In the genomic region with DNA sequence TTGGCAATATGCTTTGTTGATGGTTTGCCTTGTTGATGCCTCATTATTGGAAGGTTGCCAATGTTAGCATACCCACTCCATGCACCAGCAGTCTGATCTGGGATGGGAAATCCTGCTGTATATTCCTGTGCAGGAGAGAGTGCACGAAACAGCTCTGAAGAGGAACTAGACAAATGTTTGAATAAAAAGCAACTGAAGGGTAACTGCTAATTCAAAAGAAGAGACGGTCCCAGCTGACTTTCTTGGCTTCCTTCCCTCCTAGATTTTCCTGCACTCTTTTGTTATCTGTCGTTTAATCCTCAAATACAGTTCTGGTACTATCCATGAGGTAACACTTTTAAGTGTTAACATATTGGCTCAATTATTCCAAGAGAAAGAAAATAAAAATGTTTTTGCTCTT, we compare ENCODE assay signal across 14 cellular contexts.
A peak's percentile ranks its signal among the peaks of the same experiment; 100 is the strongest.
DNase-seq lines count a peak whose midpoint lies in the region; ATAC-seq and TF ChIP-seq lines count a peak whose summit lies in the region.
"Had no signal": no experiment of that assay in that cellular context is flagged by ENCODE, and none has a peak within 500 bp of the region (broad histone marks: within the 10 kb centered on the region; RNA-seq: fewer than 3 reads in every experiment).

No MANE protein-coding gene starts in this region.

- no peak overlapping the region for H3K4me2 ChIP-seq in SK-N-SH

- H3K79me2 ChIP-seq in SK-N-SH (ENCODE audit: insufficient read depth): no peaks in the 10 kb centered on the region

- H3K36me3 ChIP-seq in SK-N-SH (replicated peaks in 1 of 2; ENCODE audit: control insufficient read depth in 1 of 2, insufficient read depth in 2 of 2, low read length in 1 of 2): no peaks in the 10 kb centered on the region
- H3K36me3 ChIP-seq in CD8-positive, alpha-beta T cell (ENCODE audit: insufficient read depth, low read length): no peaks in the 10 kb centered on the region
- H3K36me3 ChIP-seq: heart right ventricle had no signal

- CTCF ChIA-PET in SK-N-SH (lab: Yijun Ruan, JAX): interaction anchor here (1.2 kb wide), 1 partner anchor 14 kb away, joined by 3 read pairs; no protein-coding TSS in a partner anchor
- CTCF ChIA-PET in CD8-positive, alpha-beta T cell (lab: Charles Lee): no interaction called here

- TF ChIP-seq CTCF in SK-N-SH (IDR thresholded peaks at IDR 0.05): no peak
- no peak for TF ChIP-seq CTCF in CD8-positive, alpha-beta T cell (IDR thresholded peaks at IDR 0.05)

- no peaks in the 10 kb centered on the region for H3K27me3 ChIP-seq in SK-N-SH (ENCODE audit: insufficient read depth)
- no peaks in the 10 kb centered on the region for H3K27me3 ChIP-seq in CD8-positive, alpha-beta T cell (ENCODE audit: insufficient read depth, low read length)

- no peaks in the 10 kb centered on the region for H3K9me3 Mint-ChIP-seq in CD8-positive, alpha-beta T cell
- H3K9me3 Mint-ChIP-seq: activated CD4-positive, alpha-beta T cell treated with anti-CD3 and anti-CD28 coated beads, Interleukin-2, amount 10 ng/mL, durations not matched to agents 24 days and 14 days; T-cell had no signal

- 63% methylated on average over 3 of the region's 3 CpGs for WGBS in SK-N-SH (ENCODE audit: low lambda C conversion rate)

- TF ChIP-seq EP300 in SK-N-SH (IDR thresholded peaks at IDR 0.05; ENCODE audit: borderline replicate concordance in 1 of 2, low read depth in 1 of 2, low read length in 1 of 2): no peak

- TF ChIP-seq RAD21 in SK-N-SH (IDR thresholded peaks at IDR 0.05; ENCODE audit: low read length): no peak

- no peaks in the 10 kb centered on the region for H4K20me1 ChIP-seq in SK-N-SH (ENCODE audit: insufficient read depth)

- no peak overlapping the region for H3K27ac ChIP-seq in SK-N-SH (ENCODE audit: low read depth in 2 of 2, low read length in 1 of 2)
- H3K27ac ChIP-seq in CD8-positive, alpha-beta T cell (ENCODE audit: low read depth, low read length): no peak overlapping the region
- H3K27ac ChIP-seq: coronary artery, heart right ventricle had no signal

- H3F3A ChIP-seq in SK-N-SH (replicated peaks; ENCODE audit: insufficient read depth): no peaks in the 10 kb centered on the region

- H3K9me2 ChIP-seq in SK-N-SH: no peaks in the 10 kb centered on the region

- no peak overlapping the region for H3K4me3 ChIP-seq in SK-N-SH (ENCODE audit: low read depth in 2 of 2, low read length in 1 of 2)
- H3K4me3 ChIP-seq in CD8-positive, alpha-beta T cell (ENCODE audit: low read depth, low read length): no peak overlapping the region
- H3K4me3 ChIP-seq: coronary artery, heart right ventricle had no signal

- no peak overlapping the region for H3K27ac Mint-ChIP-seq in CD8-positive, alpha-beta T cell
- H3K27ac Mint-ChIP-seq: activated CD4-positive, alpha-beta T cell treated with anti-CD3 and anti-CD28 coated beads, Interleukin-2, amount 10 ng/mL, durations not matched to agents 24 days and 14 days; CD14-positive monocyte; T-cell had no signal

- no peaks in the 10 kb centered on the region for H3K4me1 Mint-ChIP-seq in CD8-positive, alpha-beta T cell (ENCODE audit: low read depth)
- H3K4me1 Mint-ChIP-seq: activated CD4-positive, alpha-beta T cell treated with anti-CD3 and anti-CD28 coated beads, Interleukin-2, amount 10 ng/mL, durations not matched to agents 24 days and 14 days; CD14-positive monocyte; T-cell had no signal

- DNase-seq in SK-N-SH: peak; percentile 36
- DNase-seq in NCI-H1930 (lab: John Stamatoyannopoulos, UW): peak; percentile 3 to 31
- peak; percentile 96 for DNase-seq in NCI-H69 (lab: John Stamatoyannopoulos, UW)
- no peak for DNase-seq in CD8-positive, alpha-beta T cell
- DNase-seq in HPDE6-E6E7 (ENCODE audit: extremely low spot score): no peak
- DNase-seq: activated CD4-positive, alpha-beta T cell treated with anti-CD3 and anti-CD28 coated beads, Interleukin-2, amount 10 ng/mL, durations not matched to agents 24 days and 14 days; heart right ventricle; stimulated activated CD4-positive, alpha-beta T cell treated with anti-CD3 and anti-CD28 coated beads, Interleukin-4, amount 100 ng/mL, for 4 hours; T-cell had no signal

- H3K4me3 Mint-ChIP-seq in CD8-positive, alpha-beta T cell: no peak overlapping the region
- H3K4me3 Mint-ChIP-seq: activated CD4-positive, alpha-beta T cell treated with anti-CD3 and anti-CD28 coated beads, Interleukin-2, amount 10 ng/mL, durations not matched to agents 24 days and 14 days; CD14-positive monocyte; T-cell had no signal

- H3K27me3 Mint-ChIP-seq in CD8-positive, alpha-beta T cell (ENCODE audit: low read depth): peaks cover 8% of the 10 kb centered on the region
- H3K27me3 Mint-ChIP-seq: activated CD4-positive, alpha-beta T cell treated with anti-CD3 and anti-CD28 coated beads, Interleukin-2, amount 10 ng/mL, durations not matched to agents 24 days and 14 days had no signal

- ATAC-seq in SK-N-SH treated with all-trans-retinoic acid at 6 μM for 48 hours (no peak), GM19023 (IDR thresholded peaks at IDR 0.05; ENCODE audit: unreplicated experiment) (no peak), HG03442 (IDR thresholded peaks at IDR 0.05; ENCODE audit: unreplicated experiment) (no peak)
- no peak for ATAC-seq in CD8-positive, alpha-beta T cell
- ATAC-seq: heart right ventricle, T-cell had no signal

- intact Hi-C loops in CD8-positive, alpha-beta T cell (cut with DNase I, micrococcal nuclease): no loop called here

- H2AFZ ChIP-seq in SK-N-SH (ENCODE audit: low read depth): no peak overlapping the region

- POLR2A ChIA-PET in SK-N-SH (lab: Yijun Ruan, JAX): no interaction called here
- POLR2A ChIA-PET in CD8-positive, alpha-beta T cell (lab: Charles Lee): no interaction called here

- H3K4me1 ChIP-seq in SK-N-SH (ENCODE audit: control insufficient read depth in 1 of 2, insufficient read depth in 2 of 2, low read depth in 1 of 2, low read length in 1 of 2): peaks cover 0 to 3% of the 10 kb centered on the region in 2 experiments; a peak in 2 of 4 replicates
- no peaks in the 10 kb centered on the region for H3K4me1 ChIP-seq in CD8-positive, alpha-beta T cell (ENCODE audit: insufficient read depth, low read length)
- H3K4me1 ChIP-seq: heart right ventricle had no signal

- no peak overlapping the region for H3K9ac ChIP-seq in SK-N-SH

- H3K36me3 Mint-ChIP-seq in CD8-positive, alpha-beta T cell: no peaks in the 10 kb centered on the region
- H3K36me3 Mint-ChIP-seq: CD14-positive monocyte, T-cell had no signal

- no peaks in the 10 kb centered on the region for H3K9me3 ChIP-seq in SK-N-SH
- H3K9me3 ChIP-seq in CD8-positive, alpha-beta T cell (ENCODE audit: low read length): no peaks in the 10 kb centered on the region
- H3K9me3 ChIP-seq: heart right ventricle had no signal

TF ChIP-seq in SK-N-SH, 30 proteins besides CTCF, POLR2A, EP300 and RAD21:
- no peak for TF ChIP-seq EZH2phosphoT487 (IDR thresholded peaks at IDR 0.05; ENCODE audit: borderline replicate concordance, low read depth)
- TF ChIP-seq RXRA (IDR thresholded peaks at IDR 0.05; ENCODE audit: borderline replicate concordance, low read depth): no peak
- no peak for TF ChIP-seq USF1 (IDR thresholded peaks at IDR 0.05; ENCODE audit: borderline replicate concordance, low read depth)
- no peak for TF ChIP-seq PBX3 (IDR thresholded peaks at IDR 0.05)
- TF ChIP-seq NRF1 (IDR thresholded peaks at IDR 0.05; ENCODE audit: low read depth, low read length): no peak
- 0 out of 2 replicates have a peak, but pooled peaks have one; percentile 38 for TF ChIP-seq FOXJ3 (CRISPR knock-in tag; IDR thresholded peaks at IDR 0.05)

TF ChIP-seq in SK-N-SH treated with all-trans-retinoic acid at 6 μM for 48 hours, 23 proteins besides CTCF, POLR2A, EP300 and RAD21:
- TF ChIP-seq ZC3H10 (CRISPR knock-in tag; IDR thresholded peaks at IDR 0.05) (no peak), CSDC2 (CRISPR knock-in tag; IDR thresholded peaks at IDR 0.05) (no peak)

Comparison
In these comparisons a context has a peak if more than half of its experiments do, and no peak if none do; other contexts are left out.
1. DNase-seq: peak in SK-N-SH (single experiment), NCI-H1930 (2 of 2) and NCI-H69 (single experiment); none in CD8-positive, alpha-beta T cell (0 of 7) and HPDE6-E6E7 (single experiment).